In the genomic region with DNA sequence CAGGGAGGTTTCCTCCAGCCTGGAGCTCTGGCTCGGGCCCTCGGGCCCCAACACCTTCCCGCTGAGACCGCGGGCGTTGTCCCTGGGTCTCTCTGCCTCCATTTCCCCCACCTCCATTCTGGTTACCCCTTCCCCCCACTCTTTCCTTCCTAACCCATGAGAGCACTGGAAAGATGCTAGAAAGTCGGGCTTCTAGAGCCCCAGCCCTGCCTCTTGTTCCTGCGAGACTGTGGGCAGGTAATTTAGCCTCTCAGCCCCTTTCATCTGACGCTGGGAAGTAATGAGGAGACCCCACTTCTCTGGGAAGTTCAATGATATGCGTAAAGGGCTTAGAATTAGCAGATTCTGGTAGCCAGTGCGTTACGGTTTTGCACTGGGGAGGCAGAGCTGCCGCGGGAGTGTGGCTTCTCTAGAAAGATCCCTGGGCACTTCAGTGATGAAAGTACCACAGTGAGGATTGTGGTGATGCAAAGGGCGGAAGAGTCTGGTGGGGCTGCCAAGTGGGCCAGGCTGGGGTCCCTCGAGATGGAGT, we compare ENCODE assay signal across 11 cellular contexts. TPM values are rescaled to one million over a fixed set of nuclear protein-coding genes. Genes with fewer than 3 reads are reported as not detected.
DNase-seq lines count a peak whose midpoint lies in the region; TF ChIP-seq lines count a peak whose summit lies in the region.
"Had no signal": no experiment of that assay in that cellular context is flagged by ENCODE, and none has a peak within 500 bp of the region (broad histone marks: within the 10 kb centered on the region; RNA-seq: fewer than 3 reads in every experiment).

No MANE protein-coding gene starts in this region.

- no peak for DNase-seq in activated T-cell treated with anti-CD3 and anti-CD28 coated beads, Interleukin-2, amount 50 U/mL, for 24 hours
- DNase-seq in activated T-cell treated with anti-CD3 and anti-CD28 coated beads for 4 hours: no peak
- DNase-seq in ascending aorta (ENCODE audit: low spot score in 2 of 2): no peak
- no peak for DNase-seq in mesendoderm
- DNase-seq in stomach: no peak
- no peak for DNase-seq in epidermal melanocyte (ENCODE audit: insufficient read length, low spot score)
- DNase-seq in midbrain (lab: John Stamatoyannopoulos, UW): no peak
- no peak for DNase-seq in NCI-H446 (lab: John Stamatoyannopoulos, UW)
- DNase-seq: ACHN, Kasumi-1 had no signal

- no peak overlapping the region for H3K18ac ChIP-seq in mesendoderm (ENCODE audit: low read length)

- no peaks in the 10 kb centered on the region for H3K27me3 ChIP-seq in ascending aorta
- peaks cover 10% of the 10 kb centered on the region for H3K27me3 ChIP-seq in mesendoderm (ENCODE audit: insufficient read depth, low read length, poor library complexity)
- peaks cover 0 to 61% (median 30%) of the 10 kb centered on the region in 3 donors for H3K27me3 ChIP-seq in stomach

- H3K9me3 ChIP-seq in ascending aorta (no peaks in the 10 kb centered on the region), stomach (no peaks in the 10 kb centered on the region)
- H3K9me3 ChIP-seq: prostate gland had no signal

- intact Hi-C loops in ascending aorta (cut with DNase I) (no loop called here), stomach (cut with DNase I; ENCODE audit: low total_unique reads) (no loop called here)

- H3K4ac ChIP-seq in mesendoderm (ENCODE audit: low read depth, low read length): no peak overlapping the region

- no peak for TF ChIP-seq POLR2A in stomach (IDR thresholded peaks at IDR 0.05)

- H3K4me1 Mint-ChIP-seq in activated T-cell treated with anti-CD3 and anti-CD28 coated beads, Interleukin-2, amount 50 U/mL, for 24 hours (ENCODE audit: low read depth): peaks cover 10% of the 10 kb centered on the region

- peaks cover 4 to 7% of the 10 kb centered on the region in 2 donors for H3K4me1 ChIP-seq in ascending aorta
- peaks cover 2% of the 10 kb centered on the region for H3K4me1 ChIP-seq in mesendoderm (ENCODE audit: control insufficient read depth, low read depth, low read length)
- peaks cover 9 to 28% (median 24%) of the 10 kb centered on the region in 4 donors for H3K4me1 ChIP-seq in stomach
- H3K4me1 ChIP-seq: prostate gland had no signal

- H2AK5ac ChIP-seq in mesendoderm (ENCODE audit: low read length): no peak overlapping the region

- peak overlapping the region; percentile 38 for H3K4me3 Mint-ChIP-seq in activated T-cell treated with anti-CD3 and anti-CD28 coated beads, Interleukin-2, amount 50 U/mL, for 24 hours

- H3K4me2 ChIP-seq in mesendoderm (ENCODE audit: low read length): peak overlapping the region; percentile 77

- H2BK5ac ChIP-seq in mesendoderm (ENCODE audit: low read length): no peak overlapping the region

- H2BK120ac ChIP-seq in mesendoderm (ENCODE audit: low read depth, low read length): no peak overlapping the region

- H3K4me3 ChIP-seq in ascending aorta (peak overlapping the region; percentile 39 to 67), mesendoderm (ENCODE audit: low read length) (no peak overlapping the region), stomach (peak overlapping the region; percentile 49 to 61 (median 52))

- no peak overlapping the region for H3K27ac Mint-ChIP-seq in activated T-cell treated with anti-CD3 and anti-CD28 coated beads, Interleukin-2, amount 50 U/mL, for 24 hours

- H3K23ac ChIP-seq in mesendoderm (ENCODE audit: low read length): no peak overlapping the region

- no peak overlapping the region for H4K8ac ChIP-seq in mesendoderm (ENCODE audit: low read depth, low read length)

- H3K56ac ChIP-seq in mesendoderm (ENCODE audit: low read length): peak overlapping the region; percentile 17

- H3K9ac ChIP-seq in mesendoderm (ENCODE audit: low read length): no peak overlapping the region

- H3K36me3 ChIP-seq in ascending aorta (no peaks in the 10 kb centered on the region), mesendoderm (ENCODE audit: control insufficient read depth, insufficient read depth, low read length) (no peaks in the 10 kb centered on the region), stomach (no peaks in the 10 kb centered on the region)
- H3K36me3 ChIP-seq: prostate gland had no signal

- H3K27ac ChIP-seq in ascending aorta (no peak overlapping the region), mesendoderm (ENCODE audit: low read depth, low read length) (no peak overlapping the region), stomach (peak overlapping the region in 1 of 5 donors; percentile 75)
- H3K27ac ChIP-seq: prostate gland had no signal

- no peak overlapping the region for H4K5ac ChIP-seq in mesendoderm (ENCODE audit: low read length)

- WGBS in mesendoderm (ENCODE audit: extremely low coverage, insufficient coverage, low lambda C conversion rate): no CpG with 5 or more reads among the region's 16 CpGs
- 20 to 37% (median 25%) methylated on average over 15 to 16 of the region's 16 CpGs for WGBS in stomach, 5 donors

- no peaks in the 10 kb centered on the region for H3K9me3 Mint-ChIP-seq in activated T-cell treated with anti-CD3 and anti-CD28 coated beads, Interleukin-2, amount 50 U/mL, for 24 hours

- H3K36me3 Mint-ChIP-seq in activated T-cell treated with anti-CD3 and anti-CD28 coated beads, Interleukin-2, amount 50 U/mL, for 24 hours (ENCODE audit: low read depth): no peaks in the 10 kb centered on the region

- H2BK15ac ChIP-seq in mesendoderm (replicated peaks; ENCODE audit: low read depth): no peak overlapping the region

- no peaks in the 10 kb centered on the region for H3K79me1 ChIP-seq in mesendoderm (ENCODE audit: low read length)

- peaks cover 72% of the 10 kb centered on the region for H3K27me3 Mint-ChIP-seq in activated T-cell treated with anti-CD3 and anti-CD28 coated beads, Interleukin-2, amount 50 U/mL, for 24 hours

- no peak for TF ChIP-seq EP300 in stomach (IDR thresholded peaks at IDR 0.05)

- TF ChIP-seq CTCF in ascending aorta (IDR thresholded peaks at IDR 0.05) (no peak), stomach (IDR thresholded peaks at IDR 0.05) (no peak)

- H3K79me2 ChIP-seq in mesendoderm (ENCODE audit: control insufficient read depth, insufficient read depth, low read length): no peaks in the 10 kb centered on the region

RNA-seq across cellular contexts. Expression of gene ECEL1, which starts 16.2 kb away (rescaled TPM):
- total RNA-seq in ascending aorta: 14.9 TPM
- 0.86 TPM for polyA plus RNA-seq in mesendoderm (2013, experiment 1 of 2)
- 0.70 TPM for polyA plus RNA-seq in mesendoderm (2013, experiment 2 of 2)
- total RNA-seq in stomach: 1 to 10 TPM in 1 of 5 donors, not detected in 4; 1.1 TPM
- under 1 TPM in 1 of 3 donors, not detected in 2; 0.35 TPM for polyA plus RNA-seq in stomach

RNA-seq across cellular contexts. Expression of gene PRSS56, which starts 16.3 kb away (rescaled TPM):
- total RNA-seq in ascending aorta: not detected
- polyA plus RNA-seq in mesendoderm (2013, experiment 1 of 2): not detected
- polyA plus RNA-seq in mesendoderm (2013, experiment 2 of 2): 0.01 TPM
- total RNA-seq in stomach: not detected
- not detected for polyA plus RNA-seq in stomach
- total RNA-seq: prostate gland had no signal

RNA-seq across cellular contexts. Expression of gene CHRND, which starts 22.1 kb away (rescaled TPM):
- total RNA-seq in ascending aorta (not detected), stomach (not detected)
- polyA plus RNA-seq in mesendoderm (2013, experiment 1 of 2): not detected
- 0.04 TPM for polyA plus RNA-seq in mesendoderm (2013, experiment 2 of 2)
- not detected for polyA plus RNA-seq in stomach

RNA-seq across cellular contexts. Expression of gene CHRNG, which starts 35.6 kb away (rescaled TPM):
- total RNA-seq in ascending aorta: not detected
- not detected for polyA plus RNA-seq in mesendoderm (2013, experiment 1 of 2)
- not detected for polyA plus RNA-seq in mesendoderm (2013, experiment 2 of 2)
- total RNA-seq in stomach: not detected
- not detected for polyA plus RNA-seq in stomach
- total RNA-seq: prostate gland had no signal

RNA-seq across cellular contexts. Expression of gene TIGD1, which starts 46.5 kb away (rescaled TPM):
- total RNA-seq in ascending aorta (0.53 TPM), stomach (10 to 100 TPM in 2 of 5 donors, 1 to 10 TPM in 3; 1.2 to 14.5 (median 7.2) TPM)
- polyA plus RNA-seq in mesendoderm (2013, experiment 1 of 2): 4.9 TPM
- 5.1 TPM for polyA plus RNA-seq in mesendoderm (2013, experiment 2 of 2)
- polyA plus RNA-seq in stomach: 1 to 10 TPM; 1.8 to 5.3 (median 4.8) TPM
